Comparison of ENCODE assay signal across 1 cellular context in the genomic region with DNA sequence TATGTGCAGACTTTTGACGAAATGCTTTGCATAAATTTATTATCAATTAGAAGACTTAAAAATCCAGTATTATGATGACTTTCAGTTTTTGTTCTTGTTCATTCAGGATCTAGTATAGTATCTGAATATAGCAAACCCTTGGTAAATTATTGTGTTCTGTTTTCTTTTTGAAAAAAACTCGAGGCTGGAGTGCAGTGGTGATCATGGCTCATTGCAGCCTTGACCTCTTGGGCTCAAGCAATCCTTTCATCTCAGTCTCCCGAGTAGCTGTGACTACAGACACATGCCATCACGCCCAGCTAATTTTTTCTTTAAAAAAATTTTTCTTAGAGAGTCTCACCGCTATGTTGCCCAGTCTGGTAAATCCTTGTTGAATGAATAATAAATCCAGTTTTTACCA.
A peak's percentile ranks its signal among the peaks of the same experiment; 100 is the strongest.
TF ChIP-seq lines count a peak whose summit lies in the region.

No MANE protein-coding gene starts in this region.

TF ChIP-seq in HepG2, 621 proteins besides CTCF, POLR2A, EP300 and RAD21 (continues in another document):
- TF ChIP-seq ATF2 (CRISPR knock-in tag; IDR thresholded peaks at IDR 0.05) (no peak), ZNF777 (CRISPR knock-in tag; IDR thresholded peaks at IDR 0.05) (no peak), KLF9 (CRISPR knock-in tag; IDR thresholded peaks at IDR 0.05; ENCODE audit: low read depth) (no peak), POGZ (CRISPR knock-in tag; IDR thresholded peaks at IDR 0.05) (no peak), DBP (CRISPR knock-in tag; IDR thresholded peaks at IDR 0.05; ENCODE audit: not compliant biosample characterization) (no peak), SKI (IDR thresholded peaks at IDR 0.05; ENCODE audit: partially characterized antibody) (peak; percentile 34), TBL1XR1 (IDR thresholded peaks at IDR 0.05; ENCODE audit: borderline replicate concordance, low read length, partially characterized antibody) (peak; percentile 17), SOX13 (IDR thresholded peaks at IDR 0.05) (no peak), SOX13 (CRISPR knock-in tag; conservative IDR thresholded peaks at IDR 0.05 in 1 of 2, IDR thresholded peaks at IDR 0.05 in 1 of 2) (peak in 1 of 2 experiments; percentile 65; a peak in 1 of 4 replicates), SCMH1 (CRISPR knock-in tag; IDR thresholded peaks at IDR 0.05; ENCODE audit: borderline replicate concordance) (no peak), GFI1 (CRISPR knock-in tag; IDR thresholded peaks at IDR 0.05; ENCODE audit: borderline replicate concordance) (peak; percentile 38; the same call in 1 of the 2 replicates), NR2F2 (IDR thresholded peaks at IDR 0.05; ENCODE audit: borderline replicate concordance, low read depth) (peak; percentile 77), ZNF639 (CRISPR knock-in tag; conservative IDR thresholded peaks at IDR 0.05) (no peak), CHD2 (IDR thresholded peaks at IDR 0.05; ENCODE audit: low read depth, low read length) (no peak), NFIB (CRISPR knock-in tag; IDR thresholded peaks at IDR 0.05; ENCODE audit: borderline replicate concordance) (no peak), HNF4A (CRISPR knock-in tag; IDR thresholded peaks at IDR 0.05) (peak; percentile 66), ZNF646 (CRISPR knock-in tag; IDR thresholded peaks at IDR 0.05) (no peak), ZNF446 (CRISPR knock-in tag; IDR thresholded peaks at IDR 0.05) (no peak), NPAS2 (CRISPR knock-in tag; IDR thresholded peaks at IDR 0.05; ENCODE audit: borderline replicate concordance) (no peak), TARDBP (CRISPR knock-in tag; IDR thresholded peaks at IDR 0.05) (peak; percentile 51; the same call in 1 of the 2 replicates), PAXIP1 (CRISPR knock-in tag; conservative IDR thresholded peaks at IDR 0.05) (peak; percentile 45; the same call in 1 of the 2 replicates)
- TF ChIP-seq, protein P1, sequence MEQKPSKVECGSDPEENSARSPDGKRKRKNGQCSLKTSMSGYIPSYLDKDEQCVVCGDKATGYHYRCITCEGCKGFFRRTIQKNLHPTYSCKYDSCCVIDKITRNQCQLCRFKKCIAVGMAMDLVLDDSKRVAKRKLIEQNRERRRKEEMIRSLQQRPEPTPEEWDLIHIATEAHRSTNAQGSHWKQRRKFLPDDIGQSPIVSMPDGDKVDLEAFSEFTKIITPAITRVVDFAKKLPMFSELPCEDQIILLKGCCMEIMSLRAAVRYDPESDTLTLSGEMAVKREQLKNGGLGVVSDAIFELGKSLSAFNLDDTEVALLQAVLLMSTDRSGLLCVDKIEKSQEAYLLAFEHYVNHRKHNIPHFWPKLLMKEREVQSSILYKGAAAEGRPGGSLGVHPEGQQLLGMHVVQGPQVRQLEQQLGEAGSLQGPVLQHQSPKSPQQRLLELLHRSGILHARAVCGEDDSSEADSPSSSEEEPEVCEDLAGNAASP (CRISPR knock-in tag; IDR thresholded peaks at IDR 0.05; ENCODE audit: borderline replicate concordance), result peak; percentile 12; the same call in 1 of the 2 replicates
- TF ChIP-seq, protein P2, sequence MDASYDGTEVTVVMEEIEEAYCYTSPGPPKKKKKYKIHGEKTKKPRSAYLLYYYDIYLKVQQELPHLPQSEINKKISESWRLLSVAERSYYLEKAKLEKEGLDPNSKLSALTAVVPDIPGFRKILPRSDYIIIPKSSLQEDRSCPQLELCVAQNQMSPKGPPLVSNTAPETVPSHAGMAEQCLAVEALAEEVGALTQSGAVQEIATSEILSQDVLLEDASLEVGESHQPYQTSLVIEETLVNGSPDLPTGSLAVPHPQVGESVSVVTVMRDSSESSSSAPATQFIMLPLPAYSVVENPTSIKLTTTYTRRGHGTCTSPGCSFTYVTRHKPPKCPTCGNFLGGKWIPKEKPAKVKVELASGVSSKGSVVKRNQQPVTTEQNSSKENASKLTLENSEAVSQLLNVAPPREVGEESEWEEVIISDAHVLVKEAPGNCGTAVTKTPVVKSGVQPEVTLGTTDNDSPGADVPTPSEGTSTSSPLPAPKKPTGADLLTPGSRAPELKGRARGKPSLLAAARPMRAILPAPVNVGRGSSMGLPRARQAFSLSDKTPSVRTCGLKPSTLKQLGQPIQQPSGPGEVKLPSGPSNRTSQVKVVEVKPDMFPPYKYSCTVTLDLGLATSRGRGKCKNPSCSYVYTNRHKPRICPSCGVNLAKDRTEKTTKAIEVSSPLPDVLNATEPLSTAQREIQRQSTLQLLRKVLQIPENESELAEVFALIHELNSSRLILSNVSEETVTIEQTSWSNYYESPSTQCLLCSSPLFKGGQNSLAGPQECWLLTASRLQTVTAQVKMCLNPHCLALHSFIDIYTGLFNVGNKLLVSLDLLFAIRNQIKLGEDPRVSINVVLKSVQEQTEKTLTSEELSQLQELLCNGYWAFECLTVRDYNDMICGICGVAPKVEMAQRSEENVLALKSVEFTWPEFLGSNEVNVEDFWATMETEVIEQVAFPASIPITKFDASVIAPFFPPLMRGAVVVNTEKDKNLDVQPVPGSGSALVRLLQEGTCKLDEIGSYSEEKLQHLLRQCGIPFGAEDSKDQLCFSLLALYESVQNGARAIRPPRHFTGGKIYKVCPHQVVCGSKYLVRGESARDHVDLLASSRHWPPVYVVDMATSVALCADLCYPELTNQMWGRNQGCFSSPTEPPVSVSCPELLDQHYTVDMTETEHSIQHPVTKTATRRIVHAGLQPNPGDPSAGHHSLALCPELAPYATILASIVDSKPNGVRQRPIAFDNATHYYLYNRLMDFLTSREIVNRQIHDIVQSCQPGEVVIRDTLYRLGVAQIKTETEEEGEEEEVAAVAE (CRISPR knock-in tag; IDR thresholded peaks at IDR 0.05; ENCODE audit: borderline replicate concordance), result no peak
- TF ChIP-seq, protein P3, sequence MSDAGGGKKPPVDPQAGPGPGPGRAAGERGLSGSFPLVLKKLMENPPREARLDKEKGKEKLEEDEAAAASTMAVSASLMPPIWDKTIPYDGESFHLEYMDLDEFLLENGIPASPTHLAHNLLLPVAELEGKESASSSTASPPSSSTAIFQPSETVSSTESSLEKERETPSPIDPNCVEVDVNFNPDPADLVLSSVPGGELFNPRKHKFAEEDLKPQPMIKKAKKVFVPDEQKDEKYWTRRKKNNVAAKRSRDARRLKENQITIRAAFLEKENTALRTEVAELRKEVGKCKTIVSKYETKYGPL (CRISPR knock-in tag; IDR thresholded peaks at IDR 0.05), result no peak
- TF ChIP-seq, protein P4, sequence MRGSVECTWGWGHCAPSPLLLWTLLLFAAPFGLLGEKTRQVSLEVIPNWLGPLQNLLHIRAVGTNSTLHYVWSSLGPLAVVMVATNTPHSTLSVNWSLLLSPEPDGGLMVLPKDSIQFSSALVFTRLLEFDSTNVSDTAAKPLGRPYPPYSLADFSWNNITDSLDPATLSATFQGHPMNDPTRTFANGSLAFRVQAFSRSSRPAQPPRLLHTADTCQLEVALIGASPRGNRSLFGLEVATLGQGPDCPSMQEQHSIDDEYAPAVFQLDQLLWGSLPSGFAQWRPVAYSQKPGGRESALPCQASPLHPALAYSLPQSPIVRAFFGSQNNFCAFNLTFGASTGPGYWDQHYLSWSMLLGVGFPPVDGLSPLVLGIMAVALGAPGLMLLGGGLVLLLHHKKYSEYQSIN (CRISPR knock-in tag; IDR thresholded peaks at IDR 0.05; ENCODE audit: borderline replicate concordance), result no peak
- TF ChIP-seq, protein P5, sequence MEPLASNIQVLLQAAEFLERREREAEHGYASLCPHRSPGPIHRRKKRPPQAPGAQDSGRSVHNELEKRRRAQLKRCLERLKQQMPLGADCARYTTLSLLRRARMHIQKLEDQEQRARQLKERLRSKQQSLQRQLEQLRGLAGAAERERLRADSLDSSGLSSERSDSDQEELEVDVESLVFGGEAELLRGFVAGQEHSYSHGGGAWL (CRISPR knock-in tag; IDR thresholded peaks at IDR 0.05), result no peak
